In the genomic region with DNA sequence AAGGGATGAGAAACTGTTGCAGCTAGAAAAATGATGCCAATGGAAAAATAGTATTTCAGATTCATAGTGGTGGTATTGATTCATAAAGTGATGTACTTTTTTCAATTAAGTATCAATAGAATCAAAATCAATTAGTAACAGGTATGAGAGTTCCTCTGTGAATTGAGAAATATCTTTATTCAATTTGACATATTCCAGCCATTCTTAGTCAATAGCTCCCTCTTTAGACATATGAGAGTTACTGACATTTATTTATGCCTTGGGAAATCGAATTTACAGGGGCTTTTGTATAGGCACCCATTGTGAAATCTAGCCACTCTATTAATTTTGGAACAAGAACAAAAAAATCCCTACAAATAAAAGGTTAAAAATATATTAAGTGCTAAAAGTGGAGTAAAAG, we compare ENCODE assay signal across 12 cellular contexts.
DNase-seq lines count a peak whose midpoint lies in the region; ATAC-seq and TF ChIP-seq lines count a peak whose summit lies in the region.
"Had no signal": no experiment of that assay in that cellular context is flagged by ENCODE, and none has a peak within 500 bp of the region (broad histone marks: within the 10 kb centered on the region; RNA-seq: fewer than 3 reads in every experiment).

No MANE protein-coding gene starts in this region.

- intact Hi-C loops in activated CD4-positive, alpha-beta memory T cell treated with anti-CD3 and anti-CD28 coated beads for 36 hours (cut with micrococcal nuclease), result no loop called here

- H3K27me3 Mint-ChIP-seq in activated CD4-positive, alpha-beta memory T cell treated with anti-CD3 and anti-CD28 coated beads for 36 hours, result no peaks in the 10 kb centered on the region
- no peaks in the 10 kb centered on the region for H3K27me3 Mint-ChIP-seq in stimulated activated naive B cell treated with anti-CD40 and anti-IgM and Interleukin-4, amounts not matched to agents 10 μg/mL and 1 μg/mL and 100 μg/mL, for 72 hours
- H3K27me3 Mint-ChIP-seq: B cell had no signal

- H3K36me3 ChIP-seq in neural cell (ENCODE audit: insufficient read depth, low read length), result no peaks in the 10 kb centered on the region
- H3K36me3 ChIP-seq: thyroid gland had no signal

- no peak for ATAC-seq in stimulated activated naive B cell treated with anti-CD40 and anti-IgM and Interleukin-4, amounts not matched to agents 10 μg/mL and 1 μg/mL and 100 μg/mL, for 72 hours (replicated peaks)

- H3K9me3 Mint-ChIP-seq in activated CD4-positive, alpha-beta memory T cell treated with anti-CD3 and anti-CD28 coated beads for 36 hours, result peaks cover 26% of the 10 kb centered on the region
- H3K9me3 Mint-ChIP-seq in stimulated activated naive B cell treated with anti-CD40 and anti-IgM and Interleukin-4, amounts not matched to agents 10 μg/mL and 1 μg/mL and 100 μg/mL, for 72 hours, result no peaks in the 10 kb centered on the region

- CTCF ChIA-PET in activated CD4-positive, alpha-beta memory T cell treated with anti-CD3 and anti-CD28 coated beads for 36 hours (lab: Charles Lee), result no interaction called here

- no peaks in the 10 kb centered on the region for H3F3A ChIP-seq in neural cell (ENCODE audit: insufficient read depth, low read length, poor library complexity, severe bottlenecking)

- POLR2A ChIA-PET in activated CD4-positive, alpha-beta memory T cell treated with anti-CD3 and anti-CD28 coated beads for 36 hours (lab: Charles Lee), result no interaction called here

- TF ChIP-seq RAD21 in neural cell (conservative IDR thresholded peaks at IDR 0.05), result peak; percentile 89

- H3K27me3 ChIP-seq in neural cell (ENCODE audit: insufficient read depth, low read depth, low read length), result no peaks in the 10 kb centered on the region
- H3K27me3 ChIP-seq: thyroid gland had no signal

- TF ChIP-seq EP300 in neural cell (conservative IDR thresholded peaks at IDR 0.05; ENCODE audit: poor library complexity, severe bottlenecking), result no peak

- H3K27ac ChIP-seq in neural cell (ENCODE audit: low read length), result no peak overlapping the region
- H3K27ac ChIP-seq: thyroid gland had no signal

- H3K4me2 ChIP-seq in neural cell (ENCODE audit: low read length), result no peak overlapping the region

- H3K9me3 ChIP-seq in neural cell (ENCODE audit: low read length), result no peaks in the 10 kb centered on the region
- H3K9me3 ChIP-seq: thyroid gland had no signal

- no peaks in the 10 kb centered on the region for H3K79me2 ChIP-seq in neural cell (replicated peaks; ENCODE audit: insufficient read depth, low read length)

- H3K27ac Mint-ChIP-seq in activated CD4-positive, alpha-beta memory T cell treated with anti-CD3 and anti-CD28 coated beads for 36 hours, result no peak overlapping the region
- no peak overlapping the region for H3K27ac Mint-ChIP-seq in stimulated activated naive B cell treated with anti-CD40 and anti-IgM and Interleukin-4, amounts not matched to agents 10 μg/mL and 1 μg/mL and 100 μg/mL, for 72 hours
- H3K27ac Mint-ChIP-seq: B cell had no signal

- TF ChIP-seq CTCF in LNCAP (IDR thresholded peaks at IDR 0.05), result peak; percentile 64
- peak; percentile 80 for TF ChIP-seq CTCF in neural cell (IDR thresholded peaks at IDR 0.05; ENCODE audit: poor library complexity, severe bottlenecking)

- no peaks in the 10 kb centered on the region for H3K4me1 Mint-ChIP-seq in activated CD4-positive, alpha-beta memory T cell treated with anti-CD3 and anti-CD28 coated beads for 36 hours (ENCODE audit: low read depth)
- no peaks in the 10 kb centered on the region for H3K4me1 Mint-ChIP-seq in stimulated activated naive B cell treated with anti-CD40 and anti-IgM and Interleukin-4, amounts not matched to agents 10 μg/mL and 1 μg/mL and 100 μg/mL, for 72 hours
- H3K4me1 Mint-ChIP-seq: B cell had no signal

- no peaks in the 10 kb centered on the region for H4K20me1 ChIP-seq in neural cell (ENCODE audit: insufficient read depth)

- no peaks in the 10 kb centered on the region for H3K36me3 Mint-ChIP-seq in activated CD4-positive, alpha-beta memory T cell treated with anti-CD3 and anti-CD28 coated beads for 36 hours
- H3K36me3 Mint-ChIP-seq in stimulated activated naive B cell treated with anti-CD40 and anti-IgM and Interleukin-4, amounts not matched to agents 10 μg/mL and 1 μg/mL and 100 μg/mL, for 72 hours, result no peaks in the 10 kb centered on the region

- no peak overlapping the region for H2AFZ ChIP-seq in neural cell (ENCODE audit: low read depth, low read length)

- H3K4me3 Mint-ChIP-seq in activated CD4-positive, alpha-beta memory T cell treated with anti-CD3 and anti-CD28 coated beads for 36 hours, result no peak overlapping the region
- H3K4me3 Mint-ChIP-seq in stimulated activated naive B cell treated with anti-CD40 and anti-IgM and Interleukin-4, amounts not matched to agents 10 μg/mL and 1 μg/mL and 100 μg/mL, for 72 hours, result no peak overlapping the region
- H3K4me3 Mint-ChIP-seq: B cell had no signal

- DNase-seq in NCI-H2171 treated with DMSO at 0.1 percent for 48 hours (lab: John Stamatoyannopoulos, UW) (peak; percentile 0), NCI-H2171 (lab: John Stamatoyannopoulos, UW) (no peak), astrocyte of the hippocampus (ENCODE audit: low read depth, low spot score) (peak; percentile 15), amniotic stem cell (lab: John Stamatoyannopoulos, UW) (no peak)
- no peak for DNase-seq in activated CD4-positive, alpha-beta memory T cell treated with anti-CD3 and anti-CD28 coated beads for 36 hours
- no peak for DNase-seq in stimulated activated naive B cell treated with anti-CD40 and anti-IgM and Interleukin-4, amounts not matched to agents 10 μg/mL and 1 μg/mL and 100 μg/mL, for 72 hours
- DNase-seq: mesenchymal stem cell, SW 1271, thyroid gland had no signal

- H3K9ac ChIP-seq in neural cell (ENCODE audit: low read length), result no peak overlapping the region

- no peak overlapping the region for H3K4me3 ChIP-seq in neural cell (ENCODE audit: low read length)
- H3K4me3 ChIP-seq: thyroid gland had no signal

- H3K9me2 ChIP-seq in neural cell (ENCODE audit: insufficient read depth, low read length), result no peaks in the 10 kb centered on the region

TF ChIP-seq in neural cell, 6 proteins besides CTCF, POLR2A, EP300 and RAD21:
- TF ChIP-seq EZH2 (IDR thresholded peaks at IDR 0.05; ENCODE audit: borderline replicate concordance, insufficient read depth, low read length, poor library complexity, severe bottlenecking), result no peak
- peak; percentile 82 for TF ChIP-seq SMC3 (conservative IDR thresholded peaks at IDR 0.05; ENCODE audit: poor library complexity)

Comparison
In these comparisons a context has a peak if more than half of its experiments do, and no peak if none do; other contexts are left out.
1. DNase-seq: peak in NCI-H2171 treated with DMSO at 0.1 percent for 48 hours (single experiment) and astrocyte of the hippocampus (single experiment); none in NCI-H2171 (single experiment), activated CD4-positive, alpha-beta memory T cell treated with anti-CD3 and anti-CD28 coated beads for 36 hours (single experiment), amniotic stem cell (single experiment) and stimulated activated naive B cell treated with anti-CD40 and anti-IgM and Interleukin-4, amounts not matched to agents 10 μg/mL and 1 μg/mL and 100 μg/mL, for 72 hours (single experiment).